In genomic region chr1:87325982-87326738, GRCh38 we compare ENCODE assay signal across 8 cellular contexts. TPM values are rescaled to one million over a fixed set of nuclear protein-coding genes. Genes with fewer than 3 reads are reported as not detected.
DNase-seq lines count a peak whose midpoint lies in the region; ATAC-seq and TF ChIP-seq lines count a peak whose summit lies in the region.

No MANE protein-coding gene starts in this region.

- H2AFZ ChIP-seq in KMS-11 (ENCODE audit: low read depth), result no peak overlapping the region

- H3K27me3 ChIP-seq in KMS-11 (ENCODE audit: insufficient read depth, low read depth) (no peaks in the 10 kb centered on the region), Peyer's patch (no peaks in the 10 kb centered on the region), brain microvascular endothelial cell (replicated peaks) (no peaks in the 10 kb centered on the region), right lobe of liver (no peaks in the 10 kb centered on the region), upper lobe of right lung (no peaks in the 10 kb centered on the region)

- H3K9me3 ChIP-seq in Peyer's patch (no peaks in the 10 kb centered on the region), right lobe of liver (no peaks in the 10 kb centered on the region), upper lobe of right lung (no peaks in the 10 kb centered on the region)

- no peak overlapping the region for H3K4me3 ChIP-seq in KMS-11 (IDR thresholded peaks at IDR 0.05; ENCODE audit: insufficient read depth, low read depth, low read length)
- H3K4me3 ChIP-seq in Peyer's patch, result no peak overlapping the region
- no peak overlapping the region for H3K4me3 ChIP-seq in brain microvascular endothelial cell (ENCODE audit: low read depth, low read length)
- no peak overlapping the region for H3K4me3 ChIP-seq in right lobe of liver
- H3K4me3 ChIP-seq in upper lobe of right lung, result no peak overlapping the region

- H3K27ac ChIP-seq in KMS-11 (no peak overlapping the region), Peyer's patch (no peak overlapping the region), brain microvascular endothelial cell (no peak overlapping the region), right lobe of liver (no peak overlapping the region), upper lobe of right lung (no peak overlapping the region)

- ATAC-seq in right lobe of liver, result peak in 3 of 4 donors; percentile 32 to 33 (median 33)
- peak; percentile 28 for ATAC-seq in upper lobe of right lung
- no peak for ATAC-seq in GM19467 (IDR thresholded peaks at IDR 0.05; ENCODE audit: unreplicated experiment)

- DNase-seq in SIG-M5 treated with dmso at 0.1 percent for 504 hours (lab: John Stamatoyannopoulos, UW; ENCODE audit: unreplicated experiment), result peak; percentile 3
- no peak for DNase-seq in SIG-M5 (lab: John Stamatoyannopoulos, UW)
- peak in 2 of 3 donors; percentile 43 to 77 for DNase-seq in Peyer's patch
- peak; percentile 40 for DNase-seq in brain microvascular endothelial cell
- no peak for DNase-seq in right lobe of liver
- no peak for DNase-seq in upper lobe of right lung

- peak overlapping the region; percentile 14; the same call in 1 of the 2 replicates for H3K4me2 ChIP-seq in KMS-11

- intact Hi-C loops in right lobe of liver (cut with DNase I) (no loop called here), upper lobe of right lung (cut with DNase I) (no loop called here)

- WGBS in right lobe of liver (ENCODE audit: insufficient coverage, low coverage, low lambda C conversion rate, missing lambda C conversion rate), result 34% methylated on average over 10 of the region's 10 CpGs

- peak; percentile 73 for TF ChIP-seq CTCF in KMS-11 (conservative IDR thresholded peaks at IDR 0.05; ENCODE audit: low read depth, low read length)
- TF ChIP-seq CTCF in Peyer's patch (IDR thresholded peaks at IDR 0.05), result peak; percentile 51 to 90 (median 86)
- peak; percentile 68 for TF ChIP-seq CTCF in brain microvascular endothelial cell (IDR thresholded peaks at IDR 0.05; ENCODE audit: low read depth, low read length, missing control alignments)
- TF ChIP-seq CTCF in right lobe of liver (IDR thresholded peaks at IDR 0.05), result peak; percentile 77 to 79 (median 78)
- peak; percentile 84 for TF ChIP-seq CTCF in upper lobe of right lung (IDR thresholded peaks at IDR 0.05)

- H4K20me1 ChIP-seq in KMS-11 (ENCODE audit: insufficient read depth), result no peaks in the 10 kb centered on the region

- H3K36me3 ChIP-seq in KMS-11 (ENCODE audit: insufficient read depth), result no peaks in the 10 kb centered on the region
- H3K36me3 ChIP-seq in Peyer's patch, result no peaks in the 10 kb centered on the region
- H3K36me3 ChIP-seq in brain microvascular endothelial cell (replicated peaks), result no peaks in the 10 kb centered on the region
- no peaks in the 10 kb centered on the region for H3K36me3 ChIP-seq in right lobe of liver
- H3K36me3 ChIP-seq in upper lobe of right lung, result no peaks in the 10 kb centered on the region

- peaks cover 13% of the 10 kb centered on the region for H3K79me2 ChIP-seq in KMS-11 (ENCODE audit: insufficient read depth, low read depth)

- TF ChIP-seq POLR2A in Peyer's patch (IDR thresholded peaks at IDR 0.05) (no peak), right lobe of liver (IDR thresholded peaks at IDR 0.05) (no peak)

- no peak overlapping the region for H3K9ac ChIP-seq in KMS-11

- peaks cover 20% of the 10 kb centered on the region for H3K4me1 ChIP-seq in KMS-11 (ENCODE audit: low read depth, poor library complexity, severe bottlenecking)
- H3K4me1 ChIP-seq in Peyer's patch, result no peaks in the 10 kb centered on the region
- H3K4me1 ChIP-seq in right lobe of liver, result peaks cover 0 to 13% (median 4%) of the 10 kb centered on the region in 4 donors
- H3K4me1 ChIP-seq in upper lobe of right lung, result peaks cover 9% of the 10 kb centered on the region

- in situ Hi-C loops in brain microvascular endothelial cell (cut with HindIII; ENCODE audit: low pct_ligation_motif_present, low sequenced_read_pairs), result loop anchor here (25.0 kb wide), 1 partner anchor 636 kb away; no protein-coding TSS in a partner anchor

RNA-seq across cellular contexts. Expression of gene LMO4, which starts 2.5 kb away (rescaled TPM):
- total RNA-seq in Peyer's patch (10 to 100 TPM; 39.1 to 59.9 (median 52.6) TPM), right lobe of liver (10 to 100 TPM; 12.9 to 18.1 (median 15.4) TPM), upper lobe of right lung (46.5 TPM)

Comparison
In these comparisons a context has a peak if more than half of its experiments do, and no peak if none do; other contexts are left out.
1. DNase-seq: peak in SIG-M5 treated with dmso at 0.1 percent for 504 hours (single experiment), Peyer's patch (2 of 3) and brain microvascular endothelial cell (single experiment); none in SIG-M5 (single experiment), right lobe of liver (0 of 3) and upper lobe of right lung (single experiment).
2. Peak in every context shown above with its lines, with median percentiles within 50 percentile points of each other: CTCF ChIP-seq.